9 cellular contexts compared by ENCODE assay signal in the genomic region with DNA sequence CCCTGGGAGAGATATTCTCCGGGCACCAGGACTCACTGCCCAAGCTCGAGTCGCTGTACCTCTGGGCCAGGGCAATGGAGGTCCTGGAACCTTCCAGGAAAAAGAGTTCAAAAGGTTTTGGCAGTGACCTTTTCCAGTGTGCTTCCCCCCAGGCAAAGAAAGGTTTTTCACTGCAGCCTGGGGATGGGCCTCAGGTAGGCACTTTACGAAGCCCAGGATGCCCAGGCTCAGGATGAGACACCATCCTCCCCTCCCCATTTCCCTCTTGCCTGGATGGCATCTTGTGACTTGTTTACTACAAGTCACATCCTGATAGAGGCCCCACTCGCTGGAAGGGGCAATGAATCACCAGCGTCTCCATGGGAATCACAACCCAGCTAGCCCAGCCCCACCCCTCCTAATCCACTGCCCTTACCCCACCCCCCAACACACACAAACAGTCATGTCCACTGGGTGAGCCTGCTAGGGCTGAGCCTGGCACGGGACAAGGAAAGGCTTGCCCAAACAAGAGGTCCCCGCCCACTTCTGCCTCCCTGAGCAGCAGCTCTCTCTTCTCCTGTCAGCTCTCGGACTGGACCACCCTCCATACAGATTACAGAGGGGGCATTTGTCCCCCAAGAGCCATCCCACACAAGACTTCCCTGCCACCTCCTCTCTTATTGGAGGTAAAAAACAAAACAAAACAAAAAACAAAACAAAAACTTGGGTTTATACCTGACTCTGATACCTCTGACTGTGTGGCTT.
DNase-seq lines count a peak whose midpoint lies in the region; ATAC-seq and TF ChIP-seq lines count a peak whose summit lies in the region.
"Had no signal": no experiment of that assay in that cellular context is flagged by ENCODE, and none has a peak within 500 bp of the region (broad histone marks: within the 10 kb centered on the region; RNA-seq: fewer than 3 reads in every experiment).

No MANE protein-coding gene starts in this region.

- TF ChIP-seq CTCF in mesothelial cell of epicardium (IDR thresholded peaks at IDR 0.05; ENCODE audit: unreplicated experiment), result no peak

- H3K36me3 ChIP-seq in MG63, result no peaks in the 10 kb centered on the region
- H3K36me3 ChIP-seq: neutrophil had no signal

- no peaks in the 10 kb centered on the region for H3K27me3 Mint-ChIP-seq in mesothelial cell of epicardium (ENCODE audit: low read depth)

- H3K4me3 Mint-ChIP-seq in mesothelial cell of epicardium, result no peak overlapping the region

- no peaks in the 10 kb centered on the region for H3K9me3 ChIP-seq in MG63
- H3K9me3 ChIP-seq: neutrophil had no signal

- ATAC-seq in HG02840 (IDR thresholded peaks at IDR 0.05; ENCODE audit: low FRiP score, unreplicated experiment) (no peak), HG02763 (IDR thresholded peaks at IDR 0.05; ENCODE audit: unreplicated experiment) (no peak)

- H3K4me3 ChIP-seq in MG63, result no peak overlapping the region

- intact Hi-C loops in head of caudate nucleus (cut with DNase I), result no loop called here

- peaks cover 34% of the 10 kb centered on the region for H3K4me1 Mint-ChIP-seq in mesothelial cell of epicardium

- no peaks in the 10 kb centered on the region for H3K27me3 ChIP-seq in MG63
- H3K27me3 ChIP-seq: neutrophil had no signal

- H3K9me3 Mint-ChIP-seq in mesothelial cell of epicardium, result no peaks in the 10 kb centered on the region

- DNase-seq in AG08396 (ENCODE audit: low spot score) (peak; percentile 91), MG63 (peak; percentile 98), dermis blood vessel endothelial cell (peak; percentile 99), mesothelial cell of epicardium (ENCODE audit: low spot score in 2 of 2, unreplicated experiment in 2 of 2) (no peak), head of caudate nucleus (no peak)
- DNase-seq in effector CD4-positive, alpha-beta T cell, result no peak

- H3K36me3 Mint-ChIP-seq in mesothelial cell of epicardium, result no peaks in the 10 kb centered on the region

- H3K27ac Mint-ChIP-seq in mesothelial cell of epicardium, result peak overlapping the region; percentile 88

Comparison
In these comparisons a context has a peak if more than half of its experiments do, and no peak if none do; other contexts are left out.
1. DNase-seq: peak in AG08396 (single experiment), MG63 (single experiment) and dermis blood vessel endothelial cell (single experiment); none in mesothelial cell of epicardium (0 of 2), effector CD4-positive, alpha-beta T cell (single experiment) and head of caudate nucleus (0 of 42).